In genomic region chr5:93637697-93638096, GRCh38 we compare ENCODE assay signal across 1 cellular context.
TF ChIP-seq lines count a peak whose summit lies in the region.

No MANE protein-coding gene starts in this region.

TF ChIP-seq in GM23338, 12 proteins besides CTCF, POLR2A, EP300 and RAD21 (continued from another document):
- TF ChIP-seq ZNF462 (CRISPR knock-in tag; IDR thresholded peaks at IDR 0.05) (no peak), CREB1 (CRISPR knock-in tag; IDR thresholded peaks at IDR 0.05; ENCODE audit: low read depth) (no peak), JUNB (IDR thresholded peaks at IDR 0.05; ENCODE audit: unreplicated experiment) (no peak), ZNF114 (CRISPR knock-in tag; IDR thresholded peaks at IDR 0.05) (no peak), ZNF331 (CRISPR knock-in tag; IDR thresholded peaks at IDR 0.05; ENCODE audit: low read depth) (no peak), POLR2AphosphoS5 (IDR thresholded peaks at IDR 0.05; ENCODE audit: low read depth) (no peak), EZH2 (IDR thresholded peaks at IDR 0.05; ENCODE audit: low read depth, unreplicated experiment) (no peak)
